In the genomic region with DNA sequence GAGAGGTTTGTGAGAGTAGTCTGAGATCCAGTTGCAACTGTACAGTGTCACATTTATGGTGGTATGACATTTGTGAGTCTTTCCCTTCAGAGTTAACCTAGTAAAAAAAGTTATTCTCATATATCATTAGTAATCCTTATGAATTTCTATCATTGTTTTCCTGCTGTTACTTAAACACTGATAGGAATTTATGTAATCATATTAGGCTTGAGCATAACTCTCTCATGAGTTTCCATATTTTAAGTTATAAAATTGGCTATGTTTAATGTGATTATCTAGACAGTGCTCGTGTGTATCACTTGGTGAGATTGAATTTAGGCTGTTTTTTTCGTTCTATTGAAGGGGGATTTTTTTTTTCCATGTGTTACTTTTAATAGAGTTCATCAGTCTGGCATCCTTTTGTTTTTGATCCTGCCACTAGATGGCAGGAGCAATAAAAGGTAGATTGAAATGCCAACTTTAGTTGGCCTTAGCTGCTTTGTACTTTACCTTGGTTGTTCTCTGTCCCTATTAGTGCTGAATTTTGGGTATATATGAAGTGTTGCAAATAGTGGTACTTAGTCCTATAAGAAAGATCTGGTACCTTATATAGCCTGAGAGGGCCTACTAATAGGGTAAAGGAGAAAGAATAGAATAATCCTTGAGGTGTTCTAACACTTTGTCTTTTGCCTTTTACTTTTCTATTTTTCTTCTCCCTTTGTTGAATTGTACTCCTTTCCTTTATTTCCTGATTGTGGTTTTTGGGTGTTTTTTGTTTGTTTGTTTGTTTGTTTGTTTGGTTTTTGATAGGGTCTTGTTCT, we compare ENCODE assay signal across 8 cellular contexts. TPM values are rescaled to one million over a fixed set of nuclear protein-coding genes. Genes with fewer than 3 reads are reported as not detected.
DNase-seq lines count a peak whose midpoint lies in the region; ATAC-seq and TF ChIP-seq lines count a peak whose summit lies in the region.

No MANE protein-coding gene starts in this region.

- 7% methylated on average over 2 of the region's 2 CpGs for WGBS in right lobe of liver (ENCODE audit: insufficient coverage, low coverage, low lambda C conversion rate, missing lambda C conversion rate)

- H3K27ac Mint-ChIP-seq in stimulated activated naive CD8-positive, alpha-beta T cell treated with anti-CD3 and anti-CD28 coated beads, Interleukin-15, Interleukin-2, amounts not matched to agents 100 ng/mL and 50 ng/mL, for 24 hours, result peak overlapping the region; percentile 79
- H3K27ac Mint-ChIP-seq in central memory CD8-positive, alpha-beta T cell (ENCODE audit: low read depth), result no peak overlapping the region
- no peak overlapping the region for H3K27ac Mint-ChIP-seq in activated T-helper 1 cell treated with anti-CD3 and anti-CD28 coated beads, Interleukin-12 subunit alpha, Interleukin-12 subunit beta, Interleukin-2, Interleukin-4 antibody, amounts not matched to agents 30 ng/mL and 10 ng/mL and 1 ng/mL, durations not matched to agents 14 hours and 24 hours and 36 hours

- H3K27ac ChIP-seq in right lobe of liver, result no peak overlapping the region

- no peak for DNase-seq in stimulated activated naive CD8-positive, alpha-beta T cell treated with anti-CD3 and anti-CD28 coated beads, Interleukin-15, Interleukin-2, amounts not matched to agents 100 U/mL and 50 U/mL, for 24 hours
- DNase-seq in NCI-H2107 (lab: John Stamatoyannopoulos, UW) (peak; percentile 0), right lobe of liver (no peak), NCI-H1436 (lab: John Stamatoyannopoulos, UW) (no peak)
- DNase-seq in central memory CD8-positive, alpha-beta T cell (ENCODE audit: low spot score in 2 of 2), result no peak
- DNase-seq in activated T-helper 1 cell treated with anti-CD3 and anti-CD28 coated beads, Interleukin-12 subunit alpha, Interleukin-12 subunit beta, Interleukin-2, Interleukin-4 antibody, amounts not matched to agents 30 ng/mL and 10 ng/mL and 1 ng/mL, durations not matched to agents 14 hours and 24 hours and 36 hours (ENCODE audit: low spot score), result no peak

- H3K4me3 ChIP-seq in right lobe of liver, result no peak overlapping the region

- no peaks in the 10 kb centered on the region for H3K9me3 ChIP-seq in right lobe of liver

- no peaks in the 10 kb centered on the region for H3K36me3 ChIP-seq in right lobe of liver

- peak overlapping the region; percentile 37 for H3K4me3 Mint-ChIP-seq in stimulated activated naive CD8-positive, alpha-beta T cell treated with anti-CD3 and anti-CD28 coated beads, Interleukin-15, Interleukin-2, amounts not matched to agents 100 ng/mL and 50 ng/mL, for 24 hours
- peak overlapping the region; percentile 16 for H3K4me3 Mint-ChIP-seq in central memory CD8-positive, alpha-beta T cell
- H3K4me3 Mint-ChIP-seq in activated T-helper 1 cell treated with anti-CD3 and anti-CD28 coated beads, Interleukin-12 subunit alpha, Interleukin-12 subunit beta, Interleukin-2, Interleukin-4 antibody, amounts not matched to agents 30 ng/mL and 10 ng/mL and 1 ng/mL, durations not matched to agents 14 hours and 24 hours and 36 hours, result no peak overlapping the region

- H3K9me3 Mint-ChIP-seq in stimulated activated naive CD8-positive, alpha-beta T cell treated with anti-CD3 and anti-CD28 coated beads, Interleukin-15, Interleukin-2, amounts not matched to agents 100 ng/mL and 50 ng/mL, for 24 hours, result no peaks in the 10 kb centered on the region
- H3K9me3 Mint-ChIP-seq in central memory CD8-positive, alpha-beta T cell, result no peaks in the 10 kb centered on the region
- no peaks in the 10 kb centered on the region for H3K9me3 Mint-ChIP-seq in activated T-helper 1 cell treated with anti-CD3 and anti-CD28 coated beads, Interleukin-12 subunit alpha, Interleukin-12 subunit beta, Interleukin-2, Interleukin-4 antibody, amounts not matched to agents 30 ng/mL and 10 ng/mL and 1 ng/mL, durations not matched to agents 14 hours and 24 hours and 36 hours

- H3K36me3 Mint-ChIP-seq in stimulated activated naive CD8-positive, alpha-beta T cell treated with anti-CD3 and anti-CD28 coated beads, Interleukin-15, Interleukin-2, amounts not matched to agents 100 ng/mL and 50 ng/mL, for 24 hours (ENCODE audit: low read depth), result peaks cover 18% of the 10 kb centered on the region
- peaks cover 6% of the 10 kb centered on the region for H3K36me3 Mint-ChIP-seq in central memory CD8-positive, alpha-beta T cell (ENCODE audit: insufficient read depth)
- peaks cover 8% of the 10 kb centered on the region for H3K36me3 Mint-ChIP-seq in activated T-helper 1 cell treated with anti-CD3 and anti-CD28 coated beads, Interleukin-12 subunit alpha, Interleukin-12 subunit beta, Interleukin-2, Interleukin-4 antibody, amounts not matched to agents 30 ng/mL and 10 ng/mL and 1 ng/mL, durations not matched to agents 14 hours and 24 hours and 36 hours (ENCODE audit: low read depth)

- no peak for ATAC-seq in stimulated activated naive CD8-positive, alpha-beta T cell treated with anti-CD3 and anti-CD28 coated beads, Interleukin-15, Interleukin-2, amounts not matched to agents 100 U/mL and 50 U/mL, for 24 hours
- ATAC-seq in central memory CD8-positive, alpha-beta T cell (replicated peaks; ENCODE audit: extremely low read depth, poor library complexity, severe bottlenecking), result peak; percentile 57
- ATAC-seq in right lobe of liver (peak; percentile 73 to 86 (median 83)), GM19452 (IDR thresholded peaks at IDR 0.05; ENCODE audit: unreplicated experiment) (no peak)

- intact Hi-C loops in right lobe of liver (cut with DNase I), result no loop called here
- intact Hi-C loops in activated T-helper 1 cell treated with anti-CD3 and anti-CD28 coated beads, Interleukin-12 subunit alpha, Interleukin-12 subunit beta, Interleukin-2, Interleukin-4 antibody, amounts not matched to agents 30 ng/mL and 10 ng/mL and 1 ng/mL, durations not matched to agents 14 hours and 24 hours and 36 hours (cut with micrococcal nuclease), result loop anchor here (1.0 to 10.0 kb wide), 5 partner anchors 42 to 594 kb away; no protein-coding TSS in a partner anchor

- peaks cover 90% of the 10 kb centered on the region for H3K4me1 Mint-ChIP-seq in stimulated activated naive CD8-positive, alpha-beta T cell treated with anti-CD3 and anti-CD28 coated beads, Interleukin-15, Interleukin-2, amounts not matched to agents 100 ng/mL and 50 ng/mL, for 24 hours (ENCODE audit: low read depth)
- H3K4me1 Mint-ChIP-seq in central memory CD8-positive, alpha-beta T cell, result peaks cover 81% of the 10 kb centered on the region
- H3K4me1 Mint-ChIP-seq in activated T-helper 1 cell treated with anti-CD3 and anti-CD28 coated beads, Interleukin-12 subunit alpha, Interleukin-12 subunit beta, Interleukin-2, Interleukin-4 antibody, amounts not matched to agents 30 ng/mL and 10 ng/mL and 1 ng/mL, durations not matched to agents 14 hours and 24 hours and 36 hours (ENCODE audit: low read depth), result peaks cover 75% of the 10 kb centered on the region

- TF ChIP-seq CTCF in right lobe of liver (IDR thresholded peaks at IDR 0.05), result peak; percentile 51 to 73 (median 68)

- TF ChIP-seq POLR2A in right lobe of liver (IDR thresholded peaks at IDR 0.05), result no peak

- no peaks in the 10 kb centered on the region for H3K27me3 ChIP-seq in right lobe of liver

- H3K27me3 Mint-ChIP-seq in stimulated activated naive CD8-positive, alpha-beta T cell treated with anti-CD3 and anti-CD28 coated beads, Interleukin-15, Interleukin-2, amounts not matched to agents 100 ng/mL and 50 ng/mL, for 24 hours, result no peaks in the 10 kb centered on the region
- H3K27me3 Mint-ChIP-seq in central memory CD8-positive, alpha-beta T cell, result no peaks in the 10 kb centered on the region
- H3K27me3 Mint-ChIP-seq in activated T-helper 1 cell treated with anti-CD3 and anti-CD28 coated beads, Interleukin-12 subunit alpha, Interleukin-12 subunit beta, Interleukin-2, Interleukin-4 antibody, amounts not matched to agents 30 ng/mL and 10 ng/mL and 1 ng/mL, durations not matched to agents 14 hours and 24 hours and 36 hours (ENCODE audit: insufficient read depth), result no peaks in the 10 kb centered on the region

- peaks cover 0 to 20% (median 5%) of the 10 kb centered on the region in 4 donors for H3K4me1 ChIP-seq in right lobe of liver

RNA-seq across cellular contexts. Expression of a gene that starts 17.9 kb away (rescaled TPM):
- total RNA-seq in right lobe of liver, result 10 to 100 TPM; 53.8 to 70.9 (median 65.1) TPM
- 140 and 147 TPM in 2 replicates for total RNA-seq in activated T-helper 1 cell treated with anti-CD3 and anti-CD28 coated beads, Interleukin-12 subunit alpha, Interleukin-12 subunit beta, Interleukin-2, Interleukin-4 antibody, amounts not matched to agents 30 ng/mL and 10 ng/mL and 1 ng/mL, durations not matched to agents 14 hours and 24 hours and 36 hours

Comparison
In these comparisons a context has a peak if more than half of its experiments do, and no peak if none do; other contexts are left out.
1. ATAC-seq: peak in central memory CD8-positive, alpha-beta T cell (single experiment) and right lobe of liver (4 of 4); none in stimulated activated naive CD8-positive, alpha-beta T cell treated with anti-CD3 and anti-CD28 coated beads, Interleukin-15, Interleukin-2, amounts not matched to agents 100 U/mL and 50 U/mL, for 24 hours (single experiment) and GM19452 (single experiment).